ENCODE assay signal across 9 cellular contexts in genomic region chr10:88117227-88117626, GRCh38.
DNase-seq lines count a peak whose midpoint lies in the region; ATAC-seq lines count a peak whose summit lies in the region.
"Had no signal": no experiment of that assay in that cellular context is flagged by ENCODE, and none has a peak within 500 bp of the region (broad histone marks: within the 10 kb centered on the region; RNA-seq: fewer than 3 reads in every experiment).

No MANE protein-coding gene starts in this region.

- H3K9me3 ChIP-seq in skeletal muscle satellite cell (replicated peaks; ENCODE audit: low read length): no peaks in the 10 kb centered on the region

- H3K4me3 ChIP-seq in skeletal muscle satellite cell (ENCODE audit: low read length): no peak overlapping the region

- no peaks in the 10 kb centered on the region for H3K36me3 ChIP-seq in skeletal muscle satellite cell (ENCODE audit: insufficient read depth, low read length)

- H3K4me2 ChIP-seq in skeletal muscle satellite cell (ENCODE audit: low read length): no peak overlapping the region

- H3K9ac ChIP-seq in skeletal muscle satellite cell (ENCODE audit: low read depth, low read length): peak overlapping the region; percentile 4

- H3K27me3 ChIP-seq in skeletal muscle satellite cell (ENCODE audit: control insufficient read depth, insufficient read depth, low read length): no peaks in the 10 kb centered on the region

- peak; percentile 51 for DNase-seq in CD1c-positive myeloid dendritic cell (ENCODE audit: extremely low spot score)
- DNase-seq in activated CD8-positive, alpha-beta memory T cell treated with anti-CD3 and anti-CD28 coated beads for 24 hours: peak; percentile 74
- DNase-seq in T1000 (lab: John Stamatoyannopoulos, UW): no peak
- no peak for DNase-seq in SHP77 treated with DMSO at 0.1 percent for 48 hours (lab: John Stamatoyannopoulos, UW)
- DNase-seq in D341Med (ENCODE audit: low spot score): no peak
- DNase-seq: NCI-H1694 treated with DMSO at 0.1 percent for 48 hours had no signal

- peaks cover 21% of the 10 kb centered on the region for H3K4me1 ChIP-seq in skeletal muscle satellite cell (ENCODE audit: control insufficient read depth, insufficient read depth, low read length)

- ATAC-seq in GM21786 (IDR thresholded peaks at IDR 0.05; ENCODE audit: unreplicated experiment): peak; percentile 36
- no peak for ATAC-seq in HG02981 (IDR thresholded peaks at IDR 0.05; ENCODE audit: unreplicated experiment)

Comparison
In these comparisons a context has a peak if more than half of its experiments do, and no peak if none do; other contexts are left out.
1. DNase-seq: peak in CD1c-positive myeloid dendritic cell (single experiment) and activated CD8-positive, alpha-beta memory T cell treated with anti-CD3 and anti-CD28 coated beads for 24 hours (single experiment); none in T1000 (single experiment), SHP77 treated with DMSO at 0.1 percent for 48 hours (single experiment) and D341Med (single experiment).